In genomic region chr6:33276581-33276863, GRCh38 we compare ENCODE assay signal across 10 cellular contexts. TPM values are rescaled to one million over a fixed set of nuclear protein-coding genes. Genes with fewer than 3 reads are reported as not detected.
A peak's percentile ranks its signal among the peaks of the same experiment; 100 is the strongest.
DNase-seq lines count a peak whose midpoint lies in the region; ATAC-seq, FAIRE-seq and TF ChIP-seq lines count a peak whose summit lies in the region.
"Had no signal": no experiment of that assay in that cellular context is flagged by ENCODE, and none has a peak within 500 bp of the region (broad histone marks: within the 10 kb centered on the region; RNA-seq: fewer than 3 reads in every experiment).

No MANE protein-coding gene starts in this region.

- ATAC-seq in HepG2 (no peak), thoracic aorta (ENCODE audit: insufficient number of reproducible peaks, low FRiP score, low read depth) (no peak), GM21825 (IDR thresholded peaks at IDR 0.05; ENCODE audit: unreplicated experiment) (no peak)

- TF ChIP-seq RAD21 in HepG2 (CRISPR knock-in tag; IDR thresholded peaks at IDR 0.05): no peak

- H3K9ac ChIP-seq in HepG2 (ENCODE audit: insufficient read depth, low read depth, low read length): no peak overlapping the region
- H3K9ac ChIP-seq: KMS-11 had no signal

- no peak for DNase-seq in T-helper 2 cell treated with Interferon-gamma antibody and Interleukin-4, amounts not matched to agents 5 μg/mL and 100 μg/mL, for 36 hours (ENCODE audit: low spot score)
- no peak for DNase-seq in T-helper 2 cell
- no peak for DNase-seq in ascending aorta (ENCODE audit: low spot score in 2 of 2)
- no peak for DNase-seq in HepG2 (ENCODE audit: low spot score)
- no peak for DNase-seq in thoracic aorta (ENCODE audit: low spot score)
- no peak for DNase-seq in stimulated activated CD8-positive, alpha-beta memory T cell treated with anti-CD3 and anti-CD28 coated beads, Interleukin-4, amount 100 ng/mL, for 48 hours
- no peak for DNase-seq in GM12892 (ENCODE audit: insufficient read length)

- in situ Hi-C loops in HepG2 (cut with HindIII; ENCODE audit: extremely low pct_ligation_motif_present, low pct_unique_long_range_greater_than_20kb): loop anchor here (25.0 kb wide), 1 partner anchor 136 kb away; the partner anchor contains the start of genes CUTA, PHF1 and SYNGAP1

- H3K36me3 Mint-ChIP-seq in T-helper 2 cell treated with Interferon-gamma antibody and Interleukin-4, amounts not matched to agents 5 μg/mL and 100 μg/mL, for 36 hours (ENCODE audit: low read depth): peaks cover 66% of the 10 kb centered on the region

- peak overlapping the region; percentile 69 to 80 for H3K4me3 ChIP-seq in ascending aorta
- no peak overlapping the region for H3K4me3 ChIP-seq in HepG2 (replicated peaks in 1 of 3; ENCODE audit: insufficient read depth in 1 of 3, low read depth in 2 of 3, low read length in 3 of 3)
- H3K4me3 ChIP-seq in thoracic aorta: peak overlapping the region; percentile 86

- no peaks in the 10 kb centered on the region for H3K27me3 ChIP-seq in ascending aorta
- no peaks in the 10 kb centered on the region; a peak in 1 of 5 replicates for H3K27me3 ChIP-seq in HepG2 (ENCODE audit: control insufficient read depth in 1 of 2, insufficient read depth in 2 of 2, low read length in 2 of 2)
- H3K27me3 ChIP-seq in thoracic aorta (replicated peaks; ENCODE audit: insufficient read depth): no peaks in the 10 kb centered on the region

- H3K4me1 Mint-ChIP-seq in T-helper 2 cell treated with Interferon-gamma antibody and Interleukin-4, amounts not matched to agents 5 μg/mL and 100 μg/mL, for 36 hours (ENCODE audit: low read depth): peaks cover 47% of the 10 kb centered on the region

- H3K27ac ChIP-seq in ascending aorta: peak overlapping the region; percentile 85 to 93
- H3K27ac ChIP-seq in HepG2 (ENCODE audit: extremely low read length, insufficient read depth, low read length): no peak overlapping the region
- H3K27ac ChIP-seq in thoracic aorta: peak overlapping the region; percentile 88 to 95
- H3K27ac ChIP-seq: KMS-11 had no signal

- H3K27me3 Mint-ChIP-seq in T-helper 2 cell treated with Interferon-gamma antibody and Interleukin-4, amounts not matched to agents 5 μg/mL and 100 μg/mL, for 36 hours (ENCODE audit: low read depth): no peaks in the 10 kb centered on the region

- no peaks in the 10 kb centered on the region for H3K9me3 Mint-ChIP-seq in T-helper 2 cell treated with Interferon-gamma antibody and Interleukin-4, amounts not matched to agents 5 μg/mL and 100 μg/mL, for 36 hours

- TF ChIP-seq POLR2A in HepG2 (IDR thresholded peaks at IDR 0.05; ENCODE audit: insufficient read depth in 1 of 2, low read depth in 2 of 2, low read length in 2 of 2) (peak in 1 of 2 experiments; percentile 12; a peak in 2 of 4 replicates), GM12892 (IDR thresholded peaks at IDR 0.05; ENCODE audit: low read depth, low read length) (no peak)

- no peak overlapping the region for H3K4me2 ChIP-seq in HepG2 (ENCODE audit: low read depth, low read length)
- H3K4me2 ChIP-seq: KMS-11 had no signal

- H3K9me3 ChIP-seq in ascending aorta: no peaks in the 10 kb centered on the region
- no peaks in the 10 kb centered on the region for H3K9me3 ChIP-seq in HepG2 (ENCODE audit: low read length)
- H3K9me3 ChIP-seq in thoracic aorta: no peaks in the 10 kb centered on the region

- peaks cover 22 to 42% of the 10 kb centered on the region in 2 donors for H3K36me3 ChIP-seq in ascending aorta
- peaks cover 20 to 55% of the 10 kb centered on the region in 2 experiments for H3K36me3 ChIP-seq in HepG2 (replicated peaks in 1 of 2; ENCODE audit: control insufficient read depth in 1 of 2, insufficient read depth in 2 of 2, low read length in 2 of 2)
- H3K36me3 ChIP-seq in thoracic aorta: peaks cover 10% of the 10 kb centered on the region

- peaks cover 33% of the 10 kb centered on the region for H4K20me1 ChIP-seq in HepG2 (ENCODE audit: insufficient read depth, low read length)

- peaks cover 35% of the 10 kb centered on the region for H3K79me2 ChIP-seq in HepG2 (ENCODE audit: insufficient read depth, low read length)

- no peak for FAIRE-seq in HepG2 (lab: Jason Lieb, UNC)
- no peak for FAIRE-seq in GM12892 (lab: Jason Lieb, UNC)
- FAIRE-seq: frontal cortex had no signal

- TF ChIP-seq EP300 in HepG2 (IDR thresholded peaks at IDR 0.05; ENCODE audit: low read depth in 2 of 2, low read length in 2 of 2): no peak
- TF ChIP-seq EP300 in HepG2 (CRISPR knock-in tag; IDR thresholded peaks at IDR 0.05; ENCODE audit: borderline replicate concordance): no peak

- no TSS peak for BruUV-seq in HepG2 (replicated peaks; lab: Mats Ljungman, UMichigan)

- intact Hi-C loops in ascending aorta (cut with DNase I) (no loop called here), HepG2 (cut with micrococcal nuclease; ENCODE audit: unreplicated experiment) (no loop called here)

- POLR2A ChIA-PET in HepG2 (lab: Yijun Ruan, JAX): interaction anchor here (1.6 to 3.5 kb wide), 6 partner anchors 13 to 77 kb away, joined by 4 to 17 read pairs (median 11); partner anchors contain the start of genes PFDN6, RGL2 and WDR46

- H3K4me3 Mint-ChIP-seq in T-helper 2 cell treated with Interferon-gamma antibody and Interleukin-4, amounts not matched to agents 5 μg/mL and 100 μg/mL, for 36 hours: peak overlapping the region; percentile 100

- no peak overlapping the region for H2AFZ ChIP-seq in HepG2 (ENCODE audit: low read length)

- H3K27ac Mint-ChIP-seq in T-helper 2 cell treated with Interferon-gamma antibody and Interleukin-4, amounts not matched to agents 5 μg/mL and 100 μg/mL, for 36 hours: peak overlapping the region; percentile 88

- H3K4me1 ChIP-seq in ascending aorta (peaks cover 9 to 36% of the 10 kb centered on the region in 2 donors), HepG2 (ENCODE audit: insufficient read depth, low read length) (peaks cover 31% of the 10 kb centered on the region), thoracic aorta (ENCODE audit: control insufficient read depth in 1 of 2, low read depth in 2 of 2) (peaks cover 27 to 52% of the 10 kb centered on the region in 2 donors)

- no peak for TF ChIP-seq CTCF in ascending aorta (IDR thresholded peaks at IDR 0.05)
- TF ChIP-seq CTCF in HepG2 (CRISPR knock-in tag; IDR thresholded peaks at IDR 0.05): no peak
- TF ChIP-seq CTCF in thoracic aorta (IDR thresholded peaks at IDR 0.05): no peak

- CTCF ChIA-PET in HepG2 (lab: Yijun Ruan, JAX; ENCODE audit: low intra/inter-chr PET ratio, low total read pairs): interaction anchor here (1.3 kb wide), 1 partner anchor 130 kb away, joined by 4 read pairs; no protein-coding TSS in a partner anchor

RNA-seq across cellular contexts. Expression of gene B3GALT4, which starts 0.4 kb away (rescaled TPM):
- total RNA-seq in ascending aorta (15.9 TPM), HepG2 (2016; rRNA removed; fragmentation: Illumina TruSeq; extraction: Trizol) (0.27 TPM in 1 of 2 replicates, not detected in the other), thoracic aorta (10 to 100 TPM; 18.1 to 27.3 TPM)
- total RNA-seq in HepG2 (2016; cell fraction: cytosol; rRNA removed; fragmentation: Illumina TruSeq; extraction: Trizol; ENCODE audit: low read depth): not detected in 2 replicates
- 0.19 TPM in 1 of 2 replicates, not detected in the other for total RNA-seq in HepG2 (2016; cell fraction: insoluble cytoplasmic fraction; rRNA removed; fragmentation: Illumina TruSeq; extraction: Trizol)
- total RNA-seq in HepG2 (2016; cell fraction: membrane; rRNA removed; fragmentation: Illumina TruSeq; extraction: Trizol): not detected in 2 replicates
- total RNA-seq in HepG2 (2016; cell fraction: nucleus; rRNA removed; fragmentation: Illumina TruSeq; extraction: Trizol): 0.37 and 0.56 TPM in 2 replicates
- polyA plus RNA-seq in HepG2 (2011; rRNA removed): 0.04 TPM in 1 of 2 replicates, not detected in the other
- not detected in 2 replicates for polyA plus RNA-seq in HepG2 (2011; cell fraction: cytosol; rRNA removed)
- 0.26 and 0.31 TPM in 2 replicates for polyA plus RNA-seq in HepG2 (2011; cell fraction: nucleus; rRNA removed)
- 0.27 TPM in 1 of 2 replicates, not detected in the other for polyA plus RNA-seq in HepG2 (2012)
- polyA plus RNA-seq in HepG2 (2016; cell fraction: cytosol; fragmentation: Illumina TruSeq; extraction: Trizol; ENCODE audit: low read depth): not detected in 2 replicates
- not detected in 2 replicates for polyA plus RNA-seq in HepG2 (2016; cell fraction: insoluble cytoplasmic fraction; fragmentation: Illumina TruSeq; extraction: Trizol; ENCODE audit: low read depth)
- polyA plus RNA-seq in HepG2 (2016; cell fraction: membrane; fragmentation: Illumina TruSeq; extraction: Trizol; ENCODE audit: low read depth): not detected in 2 replicates
- not detected in 2 replicates for polyA plus RNA-seq in HepG2 (2016; cell fraction: nucleus; fragmentation: Illumina TruSeq; extraction: Trizol; ENCODE audit: insufficient read depth, low read depth)
- 0.46 and 1.4 TPM in 2 replicates for polyA minus RNA-seq in HepG2 (2011; rRNA and poly(A)+ RNA removed; ENCODE audit: low replicate concordance)
- polyA minus RNA-seq in HepG2 (2011; cell fraction: cytosol; rRNA and poly(A)+ RNA removed): not detected in 2 replicates
- polyA minus RNA-seq in HepG2 (2011; cell fraction: nucleus; rRNA and poly(A)+ RNA removed): 2.2 and 2.6 TPM in 2 replicates
- polyA plus RNA-seq in GM12892 (2012; ENCODE audit: missing spikeins): 3.8 TPM

RNA-seq across cellular contexts. Expression of gene RPS18, which starts 4.6 kb away (rescaled TPM):
- total RNA-seq in ascending aorta (1,863 TPM), HepG2 (2016; rRNA removed; fragmentation: Illumina TruSeq; extraction: Trizol) (3,896 and 4,448 TPM in 2 replicates), thoracic aorta (1,000 to 10,000 TPM; 1,163 to 1,178 TPM)
- total RNA-seq in HepG2 (2016; cell fraction: cytosol; rRNA removed; fragmentation: Illumina TruSeq; extraction: Trizol; ENCODE audit: low read depth): 6,850 and 8,085 TPM in 2 replicates
- 4,025 and 4,526 TPM in 2 replicates for total RNA-seq in HepG2 (2016; cell fraction: insoluble cytoplasmic fraction; rRNA removed; fragmentation: Illumina TruSeq; extraction: Trizol)
- 9,877 and 10,431 TPM in 2 replicates for total RNA-seq in HepG2 (2016; cell fraction: membrane; rRNA removed; fragmentation: Illumina TruSeq; extraction: Trizol)
- total RNA-seq in HepG2 (2016; cell fraction: nucleus; rRNA removed; fragmentation: Illumina TruSeq; extraction: Trizol): 1,435 and 1,506 TPM in 2 replicates
- 5,415 and 5,806 TPM in 2 replicates for polyA plus RNA-seq in HepG2 (2011; rRNA removed)
- 7,892 and 7,910 TPM in 2 replicates for polyA plus RNA-seq in HepG2 (2011; cell fraction: cytosol; rRNA removed)
- 1,928 and 2,149 TPM in 2 replicates for polyA plus RNA-seq in HepG2 (2011; cell fraction: nucleus; rRNA removed)
- 4,895 and 7,078 TPM in 2 replicates for polyA plus RNA-seq in HepG2 (2012)
- polyA plus RNA-seq in HepG2 (2016; cell fraction: cytosol; fragmentation: Illumina TruSeq; extraction: Trizol; ENCODE audit: low read depth): 7,234 and 7,986 TPM in 2 replicates
- 4,048 and 4,456 TPM in 2 replicates for polyA plus RNA-seq in HepG2 (2016; cell fraction: insoluble cytoplasmic fraction; fragmentation: Illumina TruSeq; extraction: Trizol; ENCODE audit: low read depth)
- 9,329 and 9,343 TPM in 2 replicates for polyA plus RNA-seq in HepG2 (2016; cell fraction: membrane; fragmentation: Illumina TruSeq; extraction: Trizol; ENCODE audit: low read depth)
- polyA plus RNA-seq in HepG2 (2016; cell fraction: nucleus; fragmentation: Illumina TruSeq; extraction: Trizol; ENCODE audit: insufficient read depth, low read depth): 2,456 and 2,595 TPM in 2 replicates
- polyA minus RNA-seq in HepG2 (2011; rRNA and poly(A)+ RNA removed; ENCODE audit: low replicate concordance): 1,646 and 2,177 TPM in 2 replicates
- polyA minus RNA-seq in HepG2 (2011; cell fraction: cytosol; rRNA and poly(A)+ RNA removed): 879 and 1,018 TPM in 2 replicates
- polyA minus RNA-seq in HepG2 (2011; cell fraction: nucleus; rRNA and poly(A)+ RNA removed): 337 and 498 TPM in 2 replicates
- polyA plus RNA-seq in GM12892 (2012; ENCODE audit: missing spikeins): 14,102 TPM

RNA-seq across cellular contexts. Expression of gene VPS52, which starts 4.8 kb away (rescaled TPM):
- total RNA-seq in ascending aorta (50.1 TPM), HepG2 (2016; rRNA removed; fragmentation: Illumina TruSeq; extraction: Trizol) (40.2 and 48.9 TPM in 2 replicates), thoracic aorta (10 to 100 TPM; 31.4 to 43.2 TPM)
- 11.2 and 14.6 TPM in 2 replicates for total RNA-seq in HepG2 (2016; cell fraction: cytosol; rRNA removed; fragmentation: Illumina TruSeq; extraction: Trizol; ENCODE audit: low read depth)
- 39.4 and 49.1 TPM in 2 replicates for total RNA-seq in HepG2 (2016; cell fraction: insoluble cytoplasmic fraction; rRNA removed; fragmentation: Illumina TruSeq; extraction: Trizol)
- total RNA-seq in HepG2 (2016; cell fraction: membrane; rRNA removed; fragmentation: Illumina TruSeq; extraction: Trizol): 14.0 and 14.2 TPM in 2 replicates
- 68.2 and 68.8 TPM in 2 replicates for total RNA-seq in HepG2 (2016; cell fraction: nucleus; rRNA removed; fragmentation: Illumina TruSeq; extraction: Trizol)
- 85.5 and 87.0 TPM in 2 replicates for polyA plus RNA-seq in HepG2 (2011; rRNA removed)
- 33.2 and 41.8 TPM in 2 replicates for polyA plus RNA-seq in HepG2 (2011; cell fraction: cytosol; rRNA removed)
- 321 and 354 TPM in 2 replicates for polyA plus RNA-seq in HepG2 (2011; cell fraction: nucleus; rRNA removed)
- 31.6 and 39.3 TPM in 2 replicates for polyA plus RNA-seq in HepG2 (2012)
- polyA plus RNA-seq in HepG2 (2016; cell fraction: cytosol; fragmentation: Illumina TruSeq; extraction: Trizol; ENCODE audit: low read depth): 3.3 and 4.1 TPM in 2 replicates
- 37.1 and 40.7 TPM in 2 replicates for polyA plus RNA-seq in HepG2 (2016; cell fraction: insoluble cytoplasmic fraction; fragmentation: Illumina TruSeq; extraction: Trizol; ENCODE audit: low read depth)
- polyA plus RNA-seq in HepG2 (2016; cell fraction: membrane; fragmentation: Illumina TruSeq; extraction: Trizol; ENCODE audit: low read depth): 6.8 and 9.6 TPM in 2 replicates
- polyA plus RNA-seq in HepG2 (2016; cell fraction: nucleus; fragmentation: Illumina TruSeq; extraction: Trizol; ENCODE audit: insufficient read depth, low read depth): 97.7 and 115 TPM in 2 replicates
- 174 and 183 TPM in 2 replicates for polyA minus RNA-seq in HepG2 (2011; rRNA and poly(A)+ RNA removed; ENCODE audit: low replicate concordance)
- 19.5 and 26.3 TPM in 2 replicates for polyA minus RNA-seq in HepG2 (2011; cell fraction: cytosol; rRNA and poly(A)+ RNA removed)
- 155 and 193 TPM in 2 replicates for polyA minus RNA-seq in HepG2 (2011; cell fraction: nucleus; rRNA and poly(A)+ RNA removed)
- polyA plus RNA-seq in GM12892 (2012; ENCODE audit: missing spikeins): 32.4 TPM

RNA-seq across cellular contexts. Expression of gene WDR46, which starts 12.5 kb away (rescaled TPM):
- total RNA-seq in ascending aorta (70.6 TPM), HepG2 (2016; rRNA removed; fragmentation: Illumina TruSeq; extraction: Trizol) (99.9 and 105 TPM in 2 replicates), thoracic aorta (10 to 100 TPM; 42.6 to 60.3 TPM)
- total RNA-seq in HepG2 (2016; cell fraction: cytosol; rRNA removed; fragmentation: Illumina TruSeq; extraction: Trizol; ENCODE audit: low read depth): 34.0 and 45.3 TPM in 2 replicates
- 93.2 and 108 TPM in 2 replicates for total RNA-seq in HepG2 (2016; cell fraction: insoluble cytoplasmic fraction; rRNA removed; fragmentation: Illumina TruSeq; extraction: Trizol)
- total RNA-seq in HepG2 (2016; cell fraction: membrane; rRNA removed; fragmentation: Illumina TruSeq; extraction: Trizol): 44.8 and 48.1 TPM in 2 replicates
- total RNA-seq in HepG2 (2016; cell fraction: nucleus; rRNA removed; fragmentation: Illumina TruSeq; extraction: Trizol): 67.1 and 84.6 TPM in 2 replicates
- polyA plus RNA-seq in HepG2 (2011; rRNA removed): 47.4 and 54.6 TPM in 2 replicates
- polyA plus RNA-seq in HepG2 (2011; cell fraction: cytosol; rRNA removed): 33.7 and 44.0 TPM in 2 replicates
- polyA plus RNA-seq in HepG2 (2011; cell fraction: nucleus; rRNA removed): 100 and 101 TPM in 2 replicates
- 40.9 and 53.3 TPM in 2 replicates for polyA plus RNA-seq in HepG2 (2012)
- polyA plus RNA-seq in HepG2 (2016; cell fraction: cytosol; fragmentation: Illumina TruSeq; extraction: Trizol; ENCODE audit: low read depth): 30.0 and 32.0 TPM in 2 replicates
- polyA plus RNA-seq in HepG2 (2016; cell fraction: insoluble cytoplasmic fraction; fragmentation: Illumina TruSeq; extraction: Trizol; ENCODE audit: low read depth): 82.3 and 87.5 TPM in 2 replicates
- 32.2 and 32.4 TPM in 2 replicates for polyA plus RNA-seq in HepG2 (2016; cell fraction: membrane; fragmentation: Illumina TruSeq; extraction: Trizol; ENCODE audit: low read depth)
- polyA plus RNA-seq in HepG2 (2016; cell fraction: nucleus; fragmentation: Illumina TruSeq; extraction: Trizol; ENCODE audit: insufficient read depth, low read depth): 115 and 128 TPM in 2 replicates
- 106 and 108 TPM in 2 replicates for polyA minus RNA-seq in HepG2 (2011; rRNA and poly(A)+ RNA removed; ENCODE audit: low replicate concordance)
- polyA minus RNA-seq in HepG2 (2011; cell fraction: cytosol; rRNA and poly(A)+ RNA removed): 39.5 and 44.8 TPM in 2 replicates
- polyA minus RNA-seq in HepG2 (2011; cell fraction: nucleus; rRNA and poly(A)+ RNA removed): 38.6 and 63.3 TPM in 2 replicates
- 41.6 TPM for polyA plus RNA-seq in GM12892 (2012; ENCODE audit: missing spikeins)

RNA-seq across cellular contexts. Expression of gene PFDN6, which starts 12.9 kb away (rescaled TPM):
- total RNA-seq in ascending aorta: 11.3 TPM
- total RNA-seq in HepG2 (2016; rRNA removed; fragmentation: Illumina TruSeq; extraction: Trizol): 87.0 and 118 TPM in 2 replicates
- 21.9 and 25.1 TPM in 2 replicates for total RNA-seq in HepG2 (2016; cell fraction: cytosol; rRNA removed; fragmentation: Illumina TruSeq; extraction: Trizol; ENCODE audit: low read depth)
- 97.0 and 123 TPM in 2 replicates for total RNA-seq in HepG2 (2016; cell fraction: insoluble cytoplasmic fraction; rRNA removed; fragmentation: Illumina TruSeq; extraction: Trizol)
- total RNA-seq in HepG2 (2016; cell fraction: membrane; rRNA removed; fragmentation: Illumina TruSeq; extraction: Trizol): 19.5 and 24.7 TPM in 2 replicates
- 35.5 and 41.4 TPM in 2 replicates for total RNA-seq in HepG2 (2016; cell fraction: nucleus; rRNA removed; fragmentation: Illumina TruSeq; extraction: Trizol)
- polyA plus RNA-seq in HepG2 (2011; rRNA removed): 75.5 and 92.2 TPM in 2 replicates
- 41.4 and 48.4 TPM in 2 replicates for polyA plus RNA-seq in HepG2 (2011; cell fraction: cytosol; rRNA removed)
- 65.1 and 96.7 TPM in 2 replicates for polyA plus RNA-seq in HepG2 (2011; cell fraction: nucleus; rRNA removed)
- polyA plus RNA-seq in HepG2 (2012): 78.6 and 94.5 TPM in 2 replicates
- polyA plus RNA-seq in HepG2 (2016; cell fraction: cytosol; fragmentation: Illumina TruSeq; extraction: Trizol; ENCODE audit: low read depth): 20.6 and 21.5 TPM in 2 replicates
- polyA plus RNA-seq in HepG2 (2016; cell fraction: insoluble cytoplasmic fraction; fragmentation: Illumina TruSeq; extraction: Trizol; ENCODE audit: low read depth): 142 and 148 TPM in 2 replicates
- polyA plus RNA-seq in HepG2 (2016; cell fraction: membrane; fragmentation: Illumina TruSeq; extraction: Trizol; ENCODE audit: low read depth): 20.0 and 22.3 TPM in 2 replicates
- polyA plus RNA-seq in HepG2 (2016; cell fraction: nucleus; fragmentation: Illumina TruSeq; extraction: Trizol; ENCODE audit: insufficient read depth, low read depth): 80.0 and 80.7 TPM in 2 replicates
- polyA minus RNA-seq in HepG2 (2011; rRNA and poly(A)+ RNA removed; ENCODE audit: low replicate concordance): 11.7 and 27.1 TPM in 2 replicates
- polyA minus RNA-seq in HepG2 (2011; cell fraction: cytosol; rRNA and poly(A)+ RNA removed): 14.2 and 19.7 TPM in 2 replicates
- 28.1 and 34.1 TPM in 2 replicates for polyA minus RNA-seq in HepG2 (2011; cell fraction: nucleus; rRNA and poly(A)+ RNA removed)
- total RNA-seq in thoracic aorta: 10 to 100 TPM; 26.8 to 31.9 TPM
- polyA plus RNA-seq in GM12892 (2012; ENCODE audit: missing spikeins): 203 TPM

Comparison
In these comparisons a context has a peak if more than half of its experiments do, and no peak if none do; other contexts are left out.
1. H3K4me3 ChIP-seq: peak in ascending aorta (2 of 2) and thoracic aorta (single experiment); none in HepG2 (0 of 3).
2. RNA of gene B3GALT4, which starts 0.4 kb away (total RNA-seq): 18.1 to 27.3 TPM in thoracic aorta and 15.9 TPM in ascending aorta (single experiment); 0.19 to 0.56 TPM in HepG2; every median in the first group is over 10 times any median in the second.